Comparison of ENCODE assay signal across 8 cellular contexts in genomic region chr2:237675326-237675725, GRCh38. TPM values are rescaled to one million over a fixed set of nuclear protein-coding genes. Genes with fewer than 3 reads are reported as not detected.
DNase-seq lines count a peak whose midpoint lies in the region; ATAC-seq and TF ChIP-seq lines count a peak whose summit lies in the region.

No MANE protein-coding gene starts in this region.

- H3K27me3 Mint-ChIP-seq in natural killer cell treated with Interleukin-12 subunit alpha and Interleukin-12 subunit beta and Interleukin-15 and Interleukin-18, amount 100 ng/mL, for 72 hours, result peaks cover 0 to 2% of the 10 kb centered on the region in 2 donors

- H3K9me2 ChIP-seq in MM.1S (replicated peaks; ENCODE audit: insufficient read depth, low read length), result no peaks in the 10 kb centered on the region

- no peak for TF ChIP-seq CTCF in MM.1S (IDR thresholded peaks at IDR 0.05; ENCODE audit: low read length)

- DNase-seq in MM.1S (no peak), dermis blood vessel endothelial cell (peak; percentile 73), iPS-NIHi7 (ENCODE audit: extremely low spot score) (no peak), SIG-M5 (lab: John Stamatoyannopoulos, UW) (no peak), NCI-H2227 treated with DMSO at 0.1 percent for 48 hours (lab: John Stamatoyannopoulos, UW) (no peak), NCI-H2029 treated with DMSO at 0.1 percent for 48 hours (lab: John Stamatoyannopoulos, UW) (no peak)
- no peak for DNase-seq in natural killer cell treated with Interleukin-12 subunit alpha and Interleukin-12 subunit beta and Interleukin-15 and Interleukin-18, amount 100 ng/mL, for 72 hours (ENCODE audit: low spot score)

- peak overlapping the region; percentile 87 to 98 (median 91) for H3K27ac ChIP-seq in BLaER1 treated with 17β-estradiol and CSF1 and Interleukin-3, amounts not matched to agents 10 nM and 100 nM
- peak overlapping the region; percentile 97 for H3K27ac ChIP-seq in MM.1S (ENCODE audit: low read length)

- no peaks in the 10 kb centered on the region for H3K9me3 Mint-ChIP-seq in natural killer cell treated with Interleukin-12 subunit alpha and Interleukin-12 subunit beta and Interleukin-15 and Interleukin-18, amount 100 ng/mL, for 72 hours

- no peak for ATAC-seq in natural killer cell treated with Interleukin-12 subunit alpha and Interleukin-12 subunit beta and Interleukin-15 and Interleukin-18, amount 100 ng/mL, for 72 hours

- no peaks in the 10 kb centered on the region; a peak in 1 of 22 replicates for H3K36me3 ChIP-seq in BLaER1 treated with 17β-estradiol and CSF1 and Interleukin-3, amounts not matched to agents 10 nM and 100 nM
- no peaks in the 10 kb centered on the region for H3K36me3 ChIP-seq in MM.1S (replicated peaks; ENCODE audit: insufficient read depth, low read length)

- H3K27me3 ChIP-seq in BLaER1 treated with 17β-estradiol and CSF1 and Interleukin-3, amounts not matched to agents 10 nM and 100 nM, result no peaks in the 10 kb centered on the region
- H3K27me3 ChIP-seq in MM.1S (replicated peaks; ENCODE audit: insufficient read depth, low read length), result no peaks in the 10 kb centered on the region

- peak overlapping the region; percentile 5; the same call in 1 of the 2 replicates for H2AFZ ChIP-seq in MM.1S (ENCODE audit: low read length)

- peaks cover 86 to 99% (median 92%) of the 10 kb centered on the region in 10 experiments for H3K4me1 ChIP-seq in BLaER1 treated with 17β-estradiol and CSF1 and Interleukin-3, amounts not matched to agents 10 nM and 100 nM
- peaks cover 28% of the 10 kb centered on the region for H3K4me1 ChIP-seq in MM.1S (ENCODE audit: low read length)

- H3K4me3 ChIP-seq in BLaER1 treated with 17β-estradiol and CSF1 and Interleukin-3, amounts not matched to agents 10 nM and 100 nM, result peak overlapping the region; percentile 33 to 66 (median 52)
- H3K4me3 ChIP-seq in MM.1S (ENCODE audit: low read length), result peak overlapping the region; percentile 70

- peaks cover 37 to 46% of the 10 kb centered on the region in 2 donors for H3K4me1 Mint-ChIP-seq in natural killer cell treated with Interleukin-12 subunit alpha and Interleukin-12 subunit beta and Interleukin-15 and Interleukin-18, amount 100 ng/mL, for 72 hours (ENCODE audit: low read depth in 2 of 2)

- H3K9ac ChIP-seq in BLaER1 treated with 17β-estradiol and CSF1 and Interleukin-3, amounts not matched to agents 10 nM and 100 nM, result peak overlapping the region; percentile 74 to 89 (median 79)
- H3K9ac ChIP-seq in MM.1S (ENCODE audit: low read length), result peak overlapping the region; percentile 88

- peaks cover 26% of the 10 kb centered on the region for H3F3A ChIP-seq in MM.1S (ENCODE audit: insufficient read depth, low read length)

- H3K4me3 Mint-ChIP-seq in natural killer cell treated with Interleukin-12 subunit alpha and Interleukin-12 subunit beta and Interleukin-15 and Interleukin-18, amount 100 ng/mL, for 72 hours, result peak overlapping the region; percentile 91

- H3K9me3 ChIP-seq in BLaER1 treated with 17β-estradiol and CSF1 and Interleukin-3, amounts not matched to agents 10 nM and 100 nM (replicated peaks in 1 of 11), result no peaks in the 10 kb centered on the region
- no peaks in the 10 kb centered on the region for H3K9me3 ChIP-seq in MM.1S (replicated peaks; ENCODE audit: insufficient read depth, low read length)

- no peaks in the 10 kb centered on the region for H3K36me3 Mint-ChIP-seq in natural killer cell treated with Interleukin-12 subunit alpha and Interleukin-12 subunit beta and Interleukin-15 and Interleukin-18, amount 100 ng/mL, for 72 hours

- peak overlapping the region; percentile 75 to 94 for H3K27ac Mint-ChIP-seq in natural killer cell treated with Interleukin-12 subunit alpha and Interleukin-12 subunit beta and Interleukin-15 and Interleukin-18, amount 100 ng/mL, for 72 hours

- H3K4me2 ChIP-seq in BLaER1 treated with 17β-estradiol and CSF1 and Interleukin-3, amounts not matched to agents 10 nM and 100 nM, result peak overlapping the region; percentile 95 to 99 (median 96)
- peak overlapping the region; percentile 100 for H3K4me2 ChIP-seq in MM.1S (ENCODE audit: low read depth, low read length)

- H4K20me1 ChIP-seq in BLaER1 treated with 17β-estradiol and CSF1 and Interleukin-3, amounts not matched to agents 10 nM and 100 nM, result peaks cover 0 to 8% (median 0%) of the 10 kb centered on the region in 11 experiments; a peak in 6 of 22 replicates
- no peaks in the 10 kb centered on the region for H4K20me1 ChIP-seq in MM.1S (ENCODE audit: insufficient read depth, low read length)

- no peaks in the 10 kb centered on the region for H3K79me2 ChIP-seq in MM.1S (ENCODE audit: low read length)

RNA-seq across cellular contexts. Expression of gene LRRFIP1, which starts 47.9 kb away (rescaled TPM):
- total RNA-seq in dermis blood vessel endothelial cell, result 198 and 305 TPM in 2 replicates
- 100 to 1,000 TPM; 125 to 203 TPM for total RNA-seq in natural killer cell treated with Interleukin-12 subunit alpha and Interleukin-12 subunit beta and Interleukin-15 and Interleukin-18, amount 100 ng/mL, for 72 hours
